1 cellular context compared by ENCODE assay signal in the genomic region with DNA sequence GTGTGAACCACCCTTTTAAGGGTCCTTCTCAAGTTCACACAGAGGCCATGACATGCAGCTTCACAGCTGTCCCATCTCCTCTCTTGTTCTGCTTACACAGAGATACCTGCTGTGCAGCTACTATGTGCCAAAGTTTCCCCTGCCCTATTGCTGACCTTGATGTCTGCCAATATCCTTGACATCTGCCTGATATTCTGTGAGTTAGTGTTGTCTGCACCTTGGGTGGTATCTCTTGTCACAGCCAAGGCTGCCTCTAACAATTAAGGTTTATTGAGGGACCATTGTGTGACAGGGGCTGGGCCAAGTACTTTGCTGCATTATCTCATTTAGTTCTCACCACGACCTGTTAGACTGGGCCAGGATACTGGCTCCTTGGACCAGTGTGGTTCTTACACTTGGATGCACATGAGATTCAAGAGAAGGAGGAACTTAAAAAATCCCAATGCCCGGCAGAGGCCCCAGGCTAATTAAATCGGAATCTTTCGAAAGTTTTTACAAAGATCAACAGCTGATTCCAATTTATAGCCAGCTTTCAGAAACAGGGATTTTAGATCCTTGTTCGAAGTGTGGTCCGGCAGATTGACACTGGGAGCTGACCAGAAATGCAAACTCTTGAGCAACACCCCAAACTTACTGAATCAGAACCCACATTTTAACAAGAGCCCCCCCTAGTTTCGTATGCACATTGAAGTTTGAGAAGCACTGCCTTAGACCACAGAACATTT.
TF ChIP-seq lines count a peak whose summit lies in the region.

No MANE protein-coding gene starts in this region.

TF ChIP-seq in HepG2, 621 proteins besides CTCF, POLR2A, EP300 and RAD21:
- no peak for TF ChIP-seq ZNF263 (CRISPR knock-in tag; IDR thresholded peaks at IDR 0.05)
- TF ChIP-seq ZNF607 (CRISPR knock-in tag; IDR thresholded peaks at IDR 0.05; ENCODE audit: borderline replicate concordance), result no peak
- no peak for TF ChIP-seq STAT5B (CRISPR knock-in tag; IDR thresholded peaks at IDR 0.05)
- no peak for TF ChIP-seq ZNF552 (CRISPR knock-in tag; IDR thresholded peaks at IDR 0.05; ENCODE audit: borderline replicate concordance)
